ENCODE assay signal across 25 cellular contexts in the genomic region with DNA sequence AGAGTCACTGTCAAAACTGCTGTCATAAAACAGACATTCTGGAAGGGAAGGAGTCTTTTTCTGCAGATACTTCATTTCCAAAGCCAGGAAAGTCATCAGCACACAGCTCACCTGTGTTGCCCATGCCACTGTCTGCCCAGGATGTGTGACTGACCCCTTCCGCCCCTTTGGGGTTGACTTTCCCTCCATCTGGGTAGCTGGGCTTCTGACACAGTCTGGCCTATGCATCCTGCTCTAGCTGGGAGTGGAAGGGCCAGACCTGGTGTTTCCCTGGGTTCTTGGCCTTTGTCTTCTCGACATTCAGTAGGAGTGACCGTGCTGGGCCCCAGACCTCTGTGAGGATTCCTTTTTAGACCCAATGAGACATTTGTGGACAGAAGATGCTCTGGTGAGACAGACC.
"Had no signal": no experiment of that assay in that cellular context is flagged by ENCODE, and none has a peak within 500 bp of the region (broad histone marks: within the 10 kb centered on the region; RNA-seq: fewer than 3 reads in every experiment).

No MANE protein-coding gene starts in this region.

- H3K27ac ChIP-seq: stomach, suprapubic skin, testis, thoracic aorta, thyroid gland, tibial artery, tibial nerve, transverse colon, upper lobe of left lung, upper lobe of right lung, uterus, vagina had no signal

- H3K4me3 ChIP-seq: stomach, suprapubic skin, testis, thoracic aorta, thyroid gland, tibial artery, tibial nerve, transverse colon, upper lobe of left lung, upper lobe of right lung, uterus, vagina had no signal

- H3K27me3 ChIP-seq: stomach, suprapubic skin, testis, thyroid gland, tibial artery, tibial nerve, transverse colon, upper lobe of left lung, upper lobe of right lung, uterus, vagina had no signal

- H3K4me1 ChIP-seq: stomach, suprapubic skin, testis, thyroid gland, tibial artery, tibial nerve, transverse colon, upper lobe of left lung, upper lobe of right lung, uterus, vagina had no signal

- H3K9me3 ChIP-seq: testis, thyroid gland, uterus, vagina had no signal

- H3K36me3 ChIP-seq: stomach, suprapubic skin, thoracic aorta, thyroid gland, tibial artery, tibial nerve, transverse colon, upper lobe of left lung, upper lobe of right lung, uterus, vagina had no signal

- ATAC-seq: stimulated activated memory B cell treated with anti-CD40 and anti-IgM and Interleukin-4, amounts not matched to agents 10 μg/mL and 1 μg/mL and 100 μg/mL, for 72 hours; stimulated activated naive B cell treated with anti-CD40 and anti-IgM and Interleukin-4, amounts not matched to agents 10 μg/mL and 1 μg/mL and 100 μg/mL, for 72 hours; stimulated activated naive CD8-positive, alpha-beta T cell treated with anti-CD3 and anti-CD28 coated beads, Interleukin-15, amount 100 ng/mL, for 72 hours; stimulated activated naive CD8-positive, alpha-beta T cell treated with anti-CD3 and anti-CD28 coated beads, Interleukin-15, Interleukin-2, amounts not matched to agents 100 U/mL and 50 U/mL, for 24 hours had no signal

- DNase-seq: stimulated activated CD4-positive, alpha-beta T cell treated with anti-CD3 and anti-CD28 coated beads, Interleukin-2, amount 100 ng/mL, for 48 hours; stimulated activated CD4-positive, alpha-beta T cell treated with anti-CD3 and anti-CD28 coated beads, Interleukin-4, amount 100 ng/mL, for 1 hour; stimulated activated CD4-positive, alpha-beta T cell treated with anti-CD3 and anti-CD28 coated beads, Interleukin-4, amount 100 ng/mL, for 24 hours; stimulated activated CD4-positive, alpha-beta T cell treated with anti-CD3 and anti-CD28 coated beads, Interleukin-4, amount 100 ng/mL, for 4 hours; stimulated activated CD8-positive, alpha-beta memory T cell treated with anti-CD3 and anti-CD28 coated beads, Interleukin-4, amount 100 ng/mL, for 48 hours; stimulated activated naive B cell treated with anti-CD40 and anti-IgM and Interleukin-4, amounts not matched to agents 10 μg/mL and 1 μg/mL and 100 μg/mL, for 72 hours; stimulated activated naive CD4-positive, alpha-beta T cell; stimulated activated naive CD4-positive, alpha-beta T cell treated with Interleukin-2 at 50 U/mL for 16 hours; stimulated activated naive CD8-positive, alpha-beta T cell treated with anti-CD3 and anti-CD28 coated beads, Interleukin-15, amount 100 ng/mL, for 72 hours; stimulated activated naive CD8-positive, alpha-beta T cell treated with anti-CD3 and anti-CD28 coated beads, Interleukin-15, Interleukin-2, amounts not matched to agents 100 U/mL and 50 U/mL, for 24 hours; stomach; substantia nigra; testis; thyroid gland; tibial artery; transverse colon; trophoblast cell; upper lobe of left lung; upper lobe of right lung; uterus had no signal
